17 cellular contexts compared by ENCODE assay signal in genomic region chr3:108546692-108547091, GRCh38. TPM values are rescaled to one million over a fixed set of nuclear protein-coding genes. Genes with fewer than 3 reads are reported as not detected.
A peak's percentile ranks its signal among the peaks of the same experiment; 100 is the strongest.
DNase-seq lines count a peak whose midpoint lies in the region; ATAC-seq and TF ChIP-seq lines count a peak whose summit lies in the region.
"Had no signal": no experiment of that assay in that cellular context is flagged by ENCODE, and none has a peak within 500 bp of the region (broad histone marks: within the 10 kb centered on the region; RNA-seq: fewer than 3 reads in every experiment).

No MANE protein-coding gene starts in this region.

- H3K4me3 ChIP-seq in heart right ventricle (peak overlapping the region in 7 of 10 donors; percentile 19 to 37 (median 34)), gastroesophageal sphincter (peak overlapping the region; percentile 8 to 15), thoracic aorta (peak overlapping the region; percentile 38)

- H3K4me1 ChIP-seq in heart right ventricle = peaks cover 0 to 12% (median 0%) of the 10 kb centered on the region in 9 donors
- H3K4me1 ChIP-seq in gastroesophageal sphincter = peaks cover 0 to 23% (median 0%) of the 10 kb centered on the region in 3 donors
- H3K4me1 ChIP-seq in thoracic aorta (ENCODE audit: control insufficient read depth in 1 of 2, low read depth in 2 of 2) = no peaks in the 10 kb centered on the region
- H3K4me1 ChIP-seq: tibial artery had no signal

- no peak for TF ChIP-seq POLR2A in gastroesophageal sphincter (IDR thresholded peaks at IDR 0.05)

- H3K27ac ChIP-seq in heart right ventricle = peak overlapping the region in 6 of 10 donors; percentile 15 to 68 (median 39)
- H3K27ac ChIP-seq in gastroesophageal sphincter = peak overlapping the region in 1 of 4 donors; percentile 11
- H3K27ac ChIP-seq in thoracic aorta = no peak overlapping the region
- H3K27ac ChIP-seq: KMS-11 had no signal

- TF ChIP-seq CTCF in heart right ventricle (IDR thresholded peaks at IDR 0.05) (no peak), gastroesophageal sphincter (IDR thresholded peaks at IDR 0.05) (no peak), thoracic aorta (IDR thresholded peaks at IDR 0.05) (no peak)

- TF ChIP-seq EP300 in gastroesophageal sphincter (IDR thresholded peaks at IDR 0.05) = no peak

- no peak for DNase-seq in heart right ventricle
- no peak for DNase-seq in left cardiac atrium
- DNase-seq in thoracic aorta (ENCODE audit: low spot score) = no peak
- no peak for DNase-seq in NCI-H1092 treated with DMSO at 0.1 percent for 48 hours (lab: John Stamatoyannopoulos, UW)
- DNase-seq in inferior parietal cortex (ENCODE audit: extremely low spot score) = no peak
- no peak for DNase-seq in activated effector memory CD4-positive, alpha-beta T cell treated with Interleukin-2 at 50 U/mL for 16 hours
- DNase-seq: activated CD8-positive, alpha-beta memory T cell treated with anti-CD3 and anti-CD28 coated beads, Interleukin-2, amount 10 ng/mL, durations not matched to agents 7 days and 5 days; amygdala; effector CD8-positive, alpha-beta T cell; EL; GOT3; head of caudate nucleus; PC-3; tibial artery had no signal

- H3K9me3 ChIP-seq in heart right ventricle (no peaks in the 10 kb centered on the region), gastroesophageal sphincter (no peaks in the 10 kb centered on the region), thoracic aorta (no peaks in the 10 kb centered on the region)
- H3K9me3 ChIP-seq: tibial artery had no signal

- peaks cover 0 to 18% (median 0%) of the 10 kb centered on the region in 9 donors for H3K36me3 ChIP-seq in heart right ventricle
- no peaks in the 10 kb centered on the region for H3K36me3 ChIP-seq in gastroesophageal sphincter
- H3K36me3 ChIP-seq in thoracic aorta = no peaks in the 10 kb centered on the region
- H3K36me3 ChIP-seq: tibial artery had no signal

- H3K27me3 ChIP-seq in heart right ventricle (no peaks in the 10 kb centered on the region), gastroesophageal sphincter (no peaks in the 10 kb centered on the region), thoracic aorta (replicated peaks; ENCODE audit: insufficient read depth) (no peaks in the 10 kb centered on the region)
- H3K27me3 ChIP-seq: tibial artery had no signal

- intact Hi-C loops in heart right ventricle (cut with DNase I) = loop anchor here in 1 of 10 donors (5.0 kb wide), 1 partner anchor 39 kb away; no protein-coding TSS in a partner anchor
- intact Hi-C loops in left cardiac atrium (cut with DNase I) = no loop called here

- WGBS in heart right ventricle, 2 donors = 59 to 69% methylated on average over 3 of the region's 3 CpGs
- WGBS in gastroesophageal sphincter (ENCODE audit: low coverage in 1 of 2), 2 donors = 71 to 84% methylated on average over 3 of the region's 3 CpGs

- no peak for ATAC-seq in heart right ventricle
- no peak for ATAC-seq in left cardiac atrium
- peak; percentile 67 for ATAC-seq in HG03280 (IDR thresholded peaks at IDR 0.05; ENCODE audit: unreplicated experiment)
- no peak for ATAC-seq in gastroesophageal sphincter
- ATAC-seq in thoracic aorta (ENCODE audit: insufficient number of reproducible peaks, low FRiP score, low read depth) = no peak
- ATAC-seq: activated CD8-positive, alpha-beta memory T cell treated with anti-CD3 and anti-CD28 coated beads, Interleukin-2, amount 10 ng/mL, durations not matched to agents 7 days and 5 days; PC-3 had no signal

RNA-seq across cellular contexts. Expression of gene MYH15, which starts 36.3 kb away (rescaled TPM):
- total RNA-seq in heart right ventricle (1 to 10 TPM in 1 of 10 donors, under 1 TPM in 9; 0.16 to 1.1 (median 0.32) TPM), left cardiac atrium (under 1 TPM; 0.42 to 0.65 TPM), gastroesophageal sphincter (under 1 TPM in 1 of 4 donors, not detected in 3; 0.13 TPM), thoracic aorta (under 1 TPM in 1 of 2 donors, not detected in 1; 0.14 TPM)
- under 1 TPM; 0.12 to 0.22 TPM for polyA plus RNA-seq in heart right ventricle

RNA-seq across cellular contexts. Expression of gene CIP2A, which starts 42.5 kb away (rescaled TPM):
- total RNA-seq in heart right ventricle (1 to 10 TPM; 1.4 to 3.3 (median 1.9) TPM), left cardiac atrium (1 to 10 TPM; 2.6 to 3.3 TPM), gastroesophageal sphincter (1 to 10 TPM; 1.7 to 4.6 (median 2.4) TPM), thoracic aorta (1 to 10 TPM; 1.6 to 5.9 TPM)
- under 1 TPM; 0.59 to 0.62 TPM for polyA plus RNA-seq in heart right ventricle

RNA-seq across cellular contexts. Expression of gene DZIP3, which starts 42.8 kb away (rescaled TPM):
- 10 to 100 TPM; 14.7 to 29.0 (median 19.5) TPM for total RNA-seq in heart right ventricle
- polyA plus RNA-seq in heart right ventricle = 1 to 10 TPM; 3.0 to 6.4 TPM
- 10 to 100 TPM; 14.4 to 15.0 TPM for total RNA-seq in left cardiac atrium
- 10 to 100 TPM in 2 of 4 donors, 1 to 10 TPM in 2; 8.3 to 20.5 (median 10.0) TPM for total RNA-seq in gastroesophageal sphincter
- total RNA-seq in thoracic aorta = 10 to 100 TPM in 1 of 2 donors, 1 to 10 TPM in 1; 9.3 to 10.2 TPM

Comparison
In these comparisons a context has a peak if more than half of its experiments do, and no peak if none do; other contexts are left out.
1. H3K27ac ChIP-seq: peak in heart right ventricle (6 of 10); none in thoracic aorta (0 of 2).
2. Peak in every context shown above with its lines, with median percentiles within 50 percentile points of each other: H3K4me3 ChIP-seq.